In genomic region chr10:102114861-102115618, GRCh38 we compare ENCODE assay signal across 8 cellular contexts. TPM values are rescaled to one million over a fixed set of nuclear protein-coding genes. Genes with fewer than 3 reads are reported as not detected.
A peak's percentile ranks its signal among the peaks of the same experiment; 100 is the strongest.
DNase-seq lines count a peak whose midpoint lies in the region; ATAC-seq and TF ChIP-seq lines count a peak whose summit lies in the region.

No MANE protein-coding gene starts in this region.

- H3K27me3 ChIP-seq in HUES64 (ENCODE audit: insufficient read depth, low read length) (no peaks in the 10 kb centered on the region), Peyer's patch (no peaks in the 10 kb centered on the region), fibroblast of lung (ENCODE audit: control insufficient read depth, insufficient read depth, low read length) (no peaks in the 10 kb centered on the region)
- no peaks in the 10 kb centered on the region for H3K27me3 ChIP-seq in naive thymus-derived CD4-positive, alpha-beta T cell (ENCODE audit: control insufficient read depth in 2 of 2, insufficient read depth in 2 of 2, low read length in 2 of 2)

- H3K79me2 ChIP-seq in fibroblast of lung (ENCODE audit: control insufficient read depth, insufficient read depth, low read length), result peaks cover 77% of the 10 kb centered on the region

- no peaks in the 10 kb centered on the region for H4K20me1 ChIP-seq in fibroblast of lung (ENCODE audit: control insufficient read depth, extremely low read depth, insufficient read depth, low read length)

- DNase-seq in Calu3 (peak; percentile 81), GM20000 (ENCODE audit: low spot score) (peak; percentile 93), Peyer's patch (peak; percentile 92 to 96 (median 96)), fibroblast of lung (ENCODE audit: low read depth in 2 of 2) (peak; percentile 70 to 71)
- peak; percentile 73 for DNase-seq in activated T-helper 1 cell treated with anti-CD3 and anti-CD28 coated beads, Interleukin-12 subunit alpha, Interleukin-12 subunit beta, Interleukin-2, Interleukin-4 antibody, amounts not matched to agents 30 ng/mL and 10 ng/mL and 1 ng/mL, durations not matched to agents 14 hours and 24 hours and 36 hours (ENCODE audit: low spot score)
- peak; percentile 61 to 83 (median 70) for DNase-seq in naive thymus-derived CD4-positive, alpha-beta T cell
- peak; percentile 51 to 81 (median 75) for DNase-seq in stimulated activated naive CD4-positive, alpha-beta T cell (lab: John Stamatoyannopoulos, UW)

- peak; percentile 35 to 57 for TF ChIP-seq POLR2A in Peyer's patch (IDR thresholded peaks at IDR 0.05)

- intact Hi-C loops in Calu3 (cut with micrococcal nuclease; ENCODE audit: unreplicated experiment), result no loop called here
- intact Hi-C loops in activated T-helper 1 cell treated with anti-CD3 and anti-CD28 coated beads, Interleukin-12 subunit alpha, Interleukin-12 subunit beta, Interleukin-2, Interleukin-4 antibody, amounts not matched to agents 30 ng/mL and 10 ng/mL and 1 ng/mL, durations not matched to agents 14 hours and 24 hours and 36 hours (cut with micrococcal nuclease), result loop anchor here (1.0 to 2.0 kb wide), 5 partner anchors 42 to 296 kb away; partner anchors contain the start of genes ARMH3, HPS6 and OGA
- intact Hi-C loops in naive thymus-derived CD4-positive, alpha-beta T cell (cut with micrococcal nuclease), result loop anchor here (1.0 to 5.0 kb wide), 10 partner anchors 17 to 527 kb away; partner anchors contain the start of genes ACTR1A (in 1 of the 2), HPS6 (in 1 of the 2), NFKB2 (in 1 of the 2) and OGA (in 1 of the 2)

- no peak overlapping the region for H2AFZ ChIP-seq in fibroblast of lung (ENCODE audit: low read length)

- peaks cover 16% of the 10 kb centered on the region for H3K36me3 Mint-ChIP-seq in Calu3 (ENCODE audit: insufficient read depth, unreplicated experiment)
- peaks cover 10% of the 10 kb centered on the region for H3K36me3 Mint-ChIP-seq in activated T-helper 1 cell treated with anti-CD3 and anti-CD28 coated beads, Interleukin-12 subunit alpha, Interleukin-12 subunit beta, Interleukin-2, Interleukin-4 antibody, amounts not matched to agents 30 ng/mL and 10 ng/mL and 1 ng/mL, durations not matched to agents 14 hours and 24 hours and 36 hours (ENCODE audit: low read depth)
- H3K36me3 Mint-ChIP-seq in naive thymus-derived CD4-positive, alpha-beta T cell, result peaks cover 0 to 20% (median 3%) of the 10 kb centered on the region in 5 donors

- H3K36me3 ChIP-seq in HUES64 (ENCODE audit: insufficient read depth, low read length) (peaks cover 21% of the 10 kb centered on the region), Peyer's patch (peaks cover 0 to 18% (median 0%) of the 10 kb centered on the region in 3 donors), fibroblast of lung (ENCODE audit: control insufficient read depth, insufficient read depth, low read length) (peaks cover 13% of the 10 kb centered on the region)
- H3K36me3 ChIP-seq in naive thymus-derived CD4-positive, alpha-beta T cell (ENCODE audit: control insufficient read depth in 2 of 3, insufficient read depth in 3 of 3, low read length in 3 of 3), result peaks cover 11 to 17% (median 12%) of the 10 kb centered on the region in 3 experiments

- CTCF ChIA-PET in Calu3 (lab: Charles Lee), result interaction anchor here (0.8 kb wide), 1 partner anchor 15 kb away, joined by 3 read pairs; no protein-coding TSS in a partner anchor
- CTCF ChIA-PET in naive thymus-derived CD4-positive, alpha-beta T cell (lab: Charles Lee), result interaction anchor here (0.9 to 1.8 kb wide), 4 partner anchors 13 to 106 kb away, joined by 3 to 4 read pairs (median 3); no protein-coding TSS in a partner anchor

- WGBS in HUES64, result 1% methylated on average over 22 of the region's 23 CpGs

- H3K27ac Mint-ChIP-seq in Calu3 (ENCODE audit: unreplicated experiment), result peak overlapping the region; percentile 50
- H3K27ac Mint-ChIP-seq in activated T-helper 1 cell treated with anti-CD3 and anti-CD28 coated beads, Interleukin-12 subunit alpha, Interleukin-12 subunit beta, Interleukin-2, Interleukin-4 antibody, amounts not matched to agents 30 ng/mL and 10 ng/mL and 1 ng/mL, durations not matched to agents 14 hours and 24 hours and 36 hours, result peak overlapping the region; percentile 98
- H3K27ac Mint-ChIP-seq in naive thymus-derived CD4-positive, alpha-beta T cell, result peak overlapping the region; percentile 80 to 98 (median 92)

- H3K9me3 Mint-ChIP-seq in Calu3 (ENCODE audit: low read depth, unreplicated experiment), result no peaks in the 10 kb centered on the region
- H3K9me3 Mint-ChIP-seq in activated T-helper 1 cell treated with anti-CD3 and anti-CD28 coated beads, Interleukin-12 subunit alpha, Interleukin-12 subunit beta, Interleukin-2, Interleukin-4 antibody, amounts not matched to agents 30 ng/mL and 10 ng/mL and 1 ng/mL, durations not matched to agents 14 hours and 24 hours and 36 hours, result no peaks in the 10 kb centered on the region
- H3K9me3 Mint-ChIP-seq in naive thymus-derived CD4-positive, alpha-beta T cell, result no peaks in the 10 kb centered on the region

- POLR2A ChIA-PET in naive thymus-derived CD4-positive, alpha-beta T cell (lab: Charles Lee), result interaction anchor here (0.6 to 2.7 kb wide), 7 partner anchors 16 to 390 kb away, joined by 3 to 11 read pairs (median 7); partner anchors contain the start of genes ARMH3, NOLC1, OGA and PPRC1

- H3K27ac ChIP-seq in HUES64 (ENCODE audit: low read depth, low read length), result peak overlapping the region; percentile 91
- peak overlapping the region; percentile 79 to 98 (median 88) for H3K27ac ChIP-seq in Peyer's patch
- peak overlapping the region; percentile 40 for H3K27ac ChIP-seq in fibroblast of lung (ENCODE audit: insufficient read depth, low read length)
- H3K27ac ChIP-seq in naive thymus-derived CD4-positive, alpha-beta T cell (ENCODE audit: low read depth, low read length), result peak overlapping the region; percentile 97

- H3K9ac ChIP-seq in HUES64 (ENCODE audit: low read depth, low read length) (peak overlapping the region; percentile 51; the same call in 1 of the 2 replicates), fibroblast of lung (ENCODE audit: insufficient read depth, low read length) (peak overlapping the region; percentile 43)

- peak overlapping the region; percentile 84 for H3K4me2 ChIP-seq in fibroblast of lung (ENCODE audit: extremely low read depth, insufficient read depth, low read length)

- peaks cover 43% of the 10 kb centered on the region for H3K4me1 Mint-ChIP-seq in Calu3 (ENCODE audit: low read depth, unreplicated experiment)
- peaks cover 71% of the 10 kb centered on the region for H3K4me1 Mint-ChIP-seq in activated T-helper 1 cell treated with anti-CD3 and anti-CD28 coated beads, Interleukin-12 subunit alpha, Interleukin-12 subunit beta, Interleukin-2, Interleukin-4 antibody, amounts not matched to agents 30 ng/mL and 10 ng/mL and 1 ng/mL, durations not matched to agents 14 hours and 24 hours and 36 hours (ENCODE audit: low read depth)
- peaks cover 54 to 76% (median 67%) of the 10 kb centered on the region in 7 donors for H3K4me1 Mint-ChIP-seq in naive thymus-derived CD4-positive, alpha-beta T cell

- ATAC-seq in naive thymus-derived CD4-positive, alpha-beta T cell, result peak; percentile 86

- TF ChIP-seq CTCF in Calu3 (IDR thresholded peaks at IDR 0.05; ENCODE audit: unreplicated experiment) (no peak), GM20000 (IDR thresholded peaks at IDR 0.05; ENCODE audit: extremely low read depth, missing control alignments) (no peak), Peyer's patch (IDR thresholded peaks at IDR 0.05) (no peak), fibroblast of lung (conservative IDR thresholded peaks at IDR 0.05 in 1 of 2, IDR thresholded peaks at IDR 0.05 in 1 of 2; ENCODE audit: low read depth in 1 of 2, low read length in 2 of 2) (no peak)

- H3K4me1 ChIP-seq in HUES64 (ENCODE audit: insufficient read depth, low read length) (peaks cover 52% of the 10 kb centered on the region), Peyer's patch (peaks cover 0 to 73% (median 40%) of the 10 kb centered on the region in 4 donors), fibroblast of lung (ENCODE audit: control insufficient read depth, extremely low read depth, insufficient read depth, low read length) (peaks cover 34% of the 10 kb centered on the region)
- peaks cover 49 to 58% of the 10 kb centered on the region in 2 donors for H3K4me1 ChIP-seq in naive thymus-derived CD4-positive, alpha-beta T cell (ENCODE audit: control insufficient read depth in 2 of 2, insufficient read depth in 2 of 2, low read length in 2 of 2)

- H3K4me3 ChIP-seq in HUES64 (ENCODE audit: low read length) (peak overlapping the region; percentile 72), Peyer's patch (peak overlapping the region; percentile 54 to 87 (median 76)), fibroblast of lung (replicated peaks in 1 of 4; ENCODE audit: control extremely low read depth in 1 of 4, insufficient read depth in 1 of 4, low read depth in 3 of 4, low read length in 4 of 4) (peak overlapping the region; percentile 30 to 87 (median 61))
- peak overlapping the region; percentile 77 for H3K4me3 ChIP-seq in naive thymus-derived CD4-positive, alpha-beta T cell (ENCODE audit: low read length)

- no TSS peak for BruUV-seq in Calu3 (replicated peaks; lab: Mats Ljungman, UMichigan)

- peak overlapping the region; percentile 85 for H3K4me3 Mint-ChIP-seq in Calu3 (ENCODE audit: low read depth, unreplicated experiment)
- peak overlapping the region; percentile 85 for H3K4me3 Mint-ChIP-seq in activated T-helper 1 cell treated with anti-CD3 and anti-CD28 coated beads, Interleukin-12 subunit alpha, Interleukin-12 subunit beta, Interleukin-2, Interleukin-4 antibody, amounts not matched to agents 30 ng/mL and 10 ng/mL and 1 ng/mL, durations not matched to agents 14 hours and 24 hours and 36 hours
- H3K4me3 Mint-ChIP-seq in naive thymus-derived CD4-positive, alpha-beta T cell, result peak overlapping the region; percentile 84 to 97 (median 92)

- no peaks in the 10 kb centered on the region for H3K27me3 Mint-ChIP-seq in Calu3 (ENCODE audit: unreplicated experiment)
- no peaks in the 10 kb centered on the region for H3K27me3 Mint-ChIP-seq in activated T-helper 1 cell treated with anti-CD3 and anti-CD28 coated beads, Interleukin-12 subunit alpha, Interleukin-12 subunit beta, Interleukin-2, Interleukin-4 antibody, amounts not matched to agents 30 ng/mL and 10 ng/mL and 1 ng/mL, durations not matched to agents 14 hours and 24 hours and 36 hours (ENCODE audit: insufficient read depth)
- H3K27me3 Mint-ChIP-seq in naive thymus-derived CD4-positive, alpha-beta T cell, result no peaks in the 10 kb centered on the region

- H3K9me3 ChIP-seq in HUES64 (ENCODE audit: insufficient read depth, low read depth, low read length) (no peaks in the 10 kb centered on the region), Peyer's patch (no peaks in the 10 kb centered on the region), fibroblast of lung (ENCODE audit: control insufficient read depth, insufficient read depth, low read depth, low read length) (no peaks in the 10 kb centered on the region)
- H3K9me3 ChIP-seq in naive thymus-derived CD4-positive, alpha-beta T cell (ENCODE audit: control insufficient read depth in 2 of 3, low read length in 3 of 3), result no peaks in the 10 kb centered on the region

RNA-seq across cellular contexts. Expression of gene LDB1, which starts 5.1 kb away (rescaled TPM):
- 25.8 and 27.5 TPM in 2 replicates for total RNA-seq in Calu3 (2022)
- 63.6 TPM for polyA plus RNA-seq in HUES64 (2013, experiment 1 of 2)
- polyA plus RNA-seq in HUES64 (2013, experiment 2 of 2), result 69.2 TPM
- 10 to 100 TPM; 19.6 to 67.7 (median 42.1) TPM for total RNA-seq in Peyer's patch
- 78.6 and 87.1 TPM in 2 replicates for total RNA-seq in activated T-helper 1 cell treated with anti-CD3 and anti-CD28 coated beads, Interleukin-12 subunit alpha, Interleukin-12 subunit beta, Interleukin-2, Interleukin-4 antibody, amounts not matched to agents 30 ng/mL and 10 ng/mL and 1 ng/mL, durations not matched to agents 14 hours and 24 hours and 36 hours
- total RNA-seq in fibroblast of lung, result 39.5 and 45.1 TPM in 2 replicates
- 41.6 and 50.6 TPM in 2 replicates for polyA plus RNA-seq in fibroblast of lung
- 38.5 and 46.9 TPM in 2 replicates for polyA plus RNA-seq in fibroblast of lung (2012)
- polyA minus RNA-seq in fibroblast of lung (ENCODE audit: low replicate concordance), result 162 and 205 TPM in 2 replicates
- total RNA-seq in naive thymus-derived CD4-positive, alpha-beta T cell, result 100 to 1,000 TPM; 101 to 152 (median 115) TPM
- polyA plus RNA-seq in naive thymus-derived CD4-positive, alpha-beta T cell, result 10 to 100 TPM; 26.2 to 45.8 TPM

RNA-seq across cellular contexts. Expression of gene PPRC1, which starts 17.8 kb away (rescaled TPM):
- total RNA-seq in Calu3 (2022), result 43.9 and 49.3 TPM in 2 replicates
- 50.2 TPM for polyA plus RNA-seq in HUES64 (2013, experiment 1 of 2)
- 43.7 TPM for polyA plus RNA-seq in HUES64 (2013, experiment 2 of 2)
- total RNA-seq in Peyer's patch, result 10 to 100 TPM in 3 of 4 donors, 1 to 10 TPM in 1; 8.6 to 71.0 (median 24.0) TPM
- 112 and 115 TPM in 2 replicates for total RNA-seq in activated T-helper 1 cell treated with anti-CD3 and anti-CD28 coated beads, Interleukin-12 subunit alpha, Interleukin-12 subunit beta, Interleukin-2, Interleukin-4 antibody, amounts not matched to agents 30 ng/mL and 10 ng/mL and 1 ng/mL, durations not matched to agents 14 hours and 24 hours and 36 hours
- 9.9 and 10.0 TPM in 2 replicates for total RNA-seq in fibroblast of lung
- polyA plus RNA-seq in fibroblast of lung, result 13.5 and 21.0 TPM in 2 replicates
- polyA plus RNA-seq in fibroblast of lung (2012), result 22.5 and 29.0 TPM in 2 replicates
- polyA minus RNA-seq in fibroblast of lung (ENCODE audit: low replicate concordance), result 129 and 156 TPM in 2 replicates
- 10 to 100 TPM; 33.7 to 56.5 (median 40.6) TPM for total RNA-seq in naive thymus-derived CD4-positive, alpha-beta T cell
- polyA plus RNA-seq in naive thymus-derived CD4-positive, alpha-beta T cell, result 10 to 100 TPM in 1 of 2 donors, 1 to 10 TPM in 1; 9.7 to 31.0 TPM

RNA-seq across cellular contexts. Expression of gene NOLC1, which starts 37.1 kb away (rescaled TPM):
- total RNA-seq in Calu3 (2022) (78.4 and 93.3 TPM in 2 replicates), Peyer's patch (100 to 1,000 TPM in 1 of 4 donors, 10 to 100 TPM in 3; 19.0 to 149 (median 34.2) TPM), fibroblast of lung (16.5 and 23.4 TPM in 2 replicates)
- 144 TPM for polyA plus RNA-seq in HUES64 (2013, experiment 1 of 2)
- 134 TPM for polyA plus RNA-seq in HUES64 (2013, experiment 2 of 2)
- 260 and 271 TPM in 2 replicates for total RNA-seq in activated T-helper 1 cell treated with anti-CD3 and anti-CD28 coated beads, Interleukin-12 subunit alpha, Interleukin-12 subunit beta, Interleukin-2, Interleukin-4 antibody, amounts not matched to agents 30 ng/mL and 10 ng/mL and 1 ng/mL, durations not matched to agents 14 hours and 24 hours and 36 hours
- 64.7 and 105 TPM in 2 replicates for polyA plus RNA-seq in fibroblast of lung
- polyA plus RNA-seq in fibroblast of lung (2012), result 34.1 and 48.1 TPM in 2 replicates
- polyA minus RNA-seq in fibroblast of lung (ENCODE audit: low replicate concordance), result 3.0 and 19.3 TPM in 2 replicates
- 10 to 100 TPM; 45.1 to 98.5 (median 58.8) TPM for total RNA-seq in naive thymus-derived CD4-positive, alpha-beta T cell
- polyA plus RNA-seq in naive thymus-derived CD4-positive, alpha-beta T cell, result 10 to 100 TPM; 54.5 to 91.6 TPM

RNA-seq across cellular contexts. Expression of gene HPS6, which starts 49.9 kb away (rescaled TPM):
- total RNA-seq in Calu3 (2022) (14.7 and 16.9 TPM in 2 replicates), Peyer's patch (10 to 100 TPM; 19.8 to 33.4 (median 24.8) TPM), fibroblast of lung (28.5 and 30.1 TPM in 2 replicates)
- 7.5 TPM for polyA plus RNA-seq in HUES64 (2013, experiment 1 of 2)
- 9.8 TPM for polyA plus RNA-seq in HUES64 (2013, experiment 2 of 2)
- total RNA-seq in activated T-helper 1 cell treated with anti-CD3 and anti-CD28 coated beads, Interleukin-12 subunit alpha, Interleukin-12 subunit beta, Interleukin-2, Interleukin-4 antibody, amounts not matched to agents 30 ng/mL and 10 ng/mL and 1 ng/mL, durations not matched to agents 14 hours and 24 hours and 36 hours, result 24.5 and 26.8 TPM in 2 replicates
- polyA plus RNA-seq in fibroblast of lung, result 8.0 and 9.4 TPM in 2 replicates
- 12.9 and 18.3 TPM in 2 replicates for polyA plus RNA-seq in fibroblast of lung (2012)
- 14.2 and 22.4 TPM in 2 replicates for polyA minus RNA-seq in fibroblast of lung (ENCODE audit: low replicate concordance)
- 10 to 100 TPM; 12.1 to 24.2 (median 20.9) TPM for total RNA-seq in naive thymus-derived CD4-positive, alpha-beta T cell
- 10 to 100 TPM; 13.8 to 29.9 TPM for polyA plus RNA-seq in naive thymus-derived CD4-positive, alpha-beta T cell

RNA-seq across cellular contexts. Expression of gene ARMH3, which starts 59.1 kb away (rescaled TPM):
- 14.1 and 14.5 TPM in 2 replicates for total RNA-seq in Calu3 (2022)
- polyA plus RNA-seq in HUES64 (2013, experiment 1 of 2), result 12.2 TPM
- polyA plus RNA-seq in HUES64 (2013, experiment 2 of 2), result 11.8 TPM
- total RNA-seq in Peyer's patch, result 10 to 100 TPM; 15.8 to 29.2 (median 23.0) TPM
- total RNA-seq in activated T-helper 1 cell treated with anti-CD3 and anti-CD28 coated beads, Interleukin-12 subunit alpha, Interleukin-12 subunit beta, Interleukin-2, Interleukin-4 antibody, amounts not matched to agents 30 ng/mL and 10 ng/mL and 1 ng/mL, durations not matched to agents 14 hours and 24 hours and 36 hours, result 21.5 and 24.8 TPM in 2 replicates
- total RNA-seq in fibroblast of lung, result 8.5 and 14.5 TPM in 2 replicates
- polyA plus RNA-seq in fibroblast of lung, result 16.4 and 20.5 TPM in 2 replicates
- 14.1 and 19.3 TPM in 2 replicates for polyA plus RNA-seq in fibroblast of lung (2012)
- 18.0 and 19.3 TPM in 2 replicates for polyA minus RNA-seq in fibroblast of lung (ENCODE audit: low replicate concordance)
- 10 to 100 TPM; 26.7 to 34.0 (median 28.8) TPM for total RNA-seq in naive thymus-derived CD4-positive, alpha-beta T cell
- 10 to 100 TPM; 19.7 to 22.5 TPM for polyA plus RNA-seq in naive thymus-derived CD4-positive, alpha-beta T cell

Comparison
In these comparisons a context has a peak if more than half of its experiments do, and no peak if none do; other contexts are left out.
1. Peak in every context shown above with its lines: DNase-seq, ATAC-seq, H3K4me3 ChIP-seq and H3K27ac ChIP-seq.
2. H3K27ac ChIP-seq: peak in every context shown above with its lines; median percentile 97 in naive thymus-derived CD4-positive, alpha-beta T cell; 91 in HUES64; 88 in Peyer's patch; 40 in fibroblast of lung.